23 cellular contexts compared by ENCODE assay signal in the genomic region with DNA sequence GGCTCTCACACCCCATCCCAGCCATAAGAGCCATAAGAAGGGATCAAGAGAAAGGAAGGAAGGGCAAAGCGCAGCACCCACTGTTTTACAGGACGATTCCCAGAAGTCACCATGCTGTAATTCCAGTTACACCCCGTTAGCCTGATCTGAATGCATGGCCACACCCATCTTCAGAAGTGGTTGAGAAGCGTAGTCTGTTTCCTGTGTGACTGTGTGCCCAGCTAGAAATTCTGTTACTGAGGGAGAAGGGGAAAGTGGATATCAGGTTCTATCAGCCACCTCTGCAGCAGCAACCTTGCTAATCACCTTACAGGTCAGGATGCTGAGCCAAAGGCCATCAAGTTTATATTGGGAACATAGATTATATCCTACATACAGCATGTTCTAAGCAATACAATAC.
"Had no signal": no experiment of that assay in that cellular context is flagged by ENCODE, and none has a peak within 500 bp of the region (broad histone marks: within the 10 kb centered on the region; RNA-seq: fewer than 3 reads in every experiment).

No MANE protein-coding gene starts in this region.

- H3K4me3 Mint-ChIP-seq: activated B cell treated with CpG ODN at 0.5 μM for 24 hours; activated T-cell treated with anti-CD3 and anti-CD28 coated beads, Interleukin-2, amount 50 U/mL, for 72 hours; immature natural killer cell; memory B cell; neural progenitor cell; T-cell had no signal

- H3K36me3 Mint-ChIP-seq: immature natural killer cell; memory B cell; naive thymus-derived CD4-positive, alpha-beta T cell; neural progenitor cell; T-cell had no signal

- H3K4me1 Mint-ChIP-seq: activated B cell treated with CpG ODN at 0.5 μM for 24 hours, immature natural killer cell had no signal

- FAIRE-seq: astrocyte had no signal

- H3K4me1 ChIP-seq: breast epithelium, gastrocnemius medialis, neural progenitor cell, prostate gland, tibial nerve, uterus had no signal

- H3K36me3 ChIP-seq: breast epithelium, gastrocnemius medialis, heart left ventricle, neural progenitor cell, prostate gland, right atrium auricular region, tibial nerve, uterus had no signal

- H3K27ac Mint-ChIP-seq: activated B cell treated with CpG ODN at 0.5 μM for 24 hours; activated T-cell treated with anti-CD3 and anti-CD28 coated beads, Interleukin-2, amount 50 U/mL, for 72 hours; immature natural killer cell; memory B cell; naive thymus-derived CD4-positive, alpha-beta T cell; neural progenitor cell; T-cell had no signal

- H3K9ac ChIP-seq: neural progenitor cell had no signal

- H3K27me3 ChIP-seq: breast epithelium, neural progenitor cell, tibial nerve, uterus had no signal

- H3K4me2 ChIP-seq: neural progenitor cell had no signal

- H3K27ac ChIP-seq: breast epithelium, gastrocnemius medialis, heart left ventricle, neural progenitor cell, prostate gland, right atrium auricular region, tibial nerve, uterus had no signal

- DNase-seq: activated B cell treated with CpG ODN at 0.5 μM for 24 hours; activated CD4-positive, alpha-beta T cell treated with anti-CD3 and anti-CD28 coated beads for 4 hours; activated effector memory CD4-positive, alpha-beta T cell treated with anti-CD3 and anti-CD28 coated beads, Interleukin-2, amount 50 U/mL, for 16 hours; activated T-cell treated with anti-CD3 and anti-CD28 coated beads, Interleukin-2, amount 50 U/mL, for 72 hours; cerebellar nuclear complex; effector CD4-positive, alpha-beta T cell; gastrocnemius medialis; heart left ventricle; immature natural killer cell; kidney glomerular epithelial cell; left ventricle myocardium superior; stimulated activated CD4-positive, alpha-beta T cell treated with anti-CD3 and anti-CD28 coated beads, Interleukin-2, amount 100 ng/mL, for 24 hours; stimulated activated naive CD4-positive, alpha-beta T cell treated with Interleukin-2 at 50 U/mL for 16 hours; T-cell; uterus had no signal

- H3K9me3 ChIP-seq: breast epithelium, gastrocnemius medialis, heart left ventricle, prostate gland, right atrium auricular region, tibial nerve, uterus had no signal

- H3K4me3 ChIP-seq: breast epithelium, gastrocnemius medialis, heart left ventricle, neural progenitor cell, prostate gland, right atrium auricular region, tibial nerve, uterus had no signal

- H3K9me3 Mint-ChIP-seq: activated B cell treated with CpG ODN at 0.5 μM for 24 hours; activated T-cell treated with anti-CD3 and anti-CD28 coated beads, Interleukin-2, amount 50 U/mL, for 72 hours; memory B cell; naive thymus-derived CD4-positive, alpha-beta T cell; T-cell had no signal

- ATAC-seq: activated T-cell treated with anti-CD3 and anti-CD28 coated beads, Interleukin-2, amount 50 U/mL, for 72 hours; gastrocnemius medialis; heart left ventricle; left ventricle myocardium superior; naive thymus-derived CD4-positive, alpha-beta T cell; T-cell had no signal
